In the genomic region with DNA sequence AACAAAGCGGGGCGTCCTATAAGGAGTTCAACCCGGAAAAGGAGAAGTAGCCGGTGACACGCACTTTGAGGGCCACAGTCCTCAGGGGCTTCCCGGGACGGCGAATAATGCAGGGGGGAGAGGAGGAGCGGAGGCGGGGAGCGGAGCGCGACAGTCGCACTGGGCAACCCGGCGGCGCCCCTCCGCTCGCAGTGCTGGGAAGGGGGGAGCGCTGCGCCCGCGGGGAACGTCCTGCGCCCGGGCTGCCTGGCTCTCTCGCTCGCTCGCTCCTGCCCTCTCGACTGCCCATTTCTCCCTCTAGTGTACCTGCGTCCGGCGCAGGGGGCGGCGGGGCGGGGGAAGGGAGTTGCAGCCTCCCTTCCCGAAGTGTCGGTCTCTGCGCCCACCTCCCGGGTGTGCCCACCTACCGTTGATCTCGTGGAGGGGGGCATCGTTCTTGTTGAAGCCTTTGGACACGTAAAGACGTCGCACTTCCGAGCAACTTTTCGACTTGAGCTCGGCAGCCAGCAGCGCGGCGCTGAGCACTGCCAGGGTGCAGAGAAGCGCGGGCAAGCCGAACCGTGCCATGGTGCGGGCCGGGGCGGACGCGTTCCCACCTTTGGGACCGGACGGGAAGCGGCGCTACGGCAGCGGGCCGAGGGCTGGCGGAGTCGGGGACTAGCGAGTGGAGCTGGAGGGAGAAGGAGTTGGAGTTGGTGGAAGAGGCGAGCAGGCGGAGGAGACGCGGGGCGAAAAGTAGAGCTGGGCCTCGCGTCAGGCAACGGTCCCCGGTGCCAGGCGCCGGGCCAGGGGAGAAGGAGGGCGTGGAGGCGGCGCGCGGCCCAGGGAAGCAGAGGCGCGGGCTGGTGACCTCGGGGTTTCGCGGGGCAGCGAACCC, we compare ENCODE assay signal across 8 cellular contexts. TPM values are rescaled to one million over a fixed set of nuclear protein-coding genes. Genes with fewer than 3 reads are reported as not detected.
DNase-seq lines count a peak whose midpoint lies in the region; ATAC-seq, FAIRE-seq and TF ChIP-seq lines count a peak whose summit lies in the region.

No MANE protein-coding gene starts in this region.

- peaks cover 8% of the 10 kb centered on the region; the same call in 2 of the 3 replicates for H3K4me1 ChIP-seq in A549
- no peaks in the 10 kb centered on the region for H3K4me1 ChIP-seq in ascending aorta

- H3K27me3 ChIP-seq in ascending aorta = no peaks in the 10 kb centered on the region

- FAIRE-seq in A549 (lab: Jason Lieb, UNC) (no peak), HTR-8/SVneo (lab: Jason Lieb, UNC) (no peak)

- no peak for TF ChIP-seq CTCF in A549 (IDR thresholded peaks at IDR 0.05)
- no peak for TF ChIP-seq CTCF in ascending aorta (IDR thresholded peaks at IDR 0.05)

- POLR2A ChIA-PET in A549 (lab: Yijun Ruan, JAX) = no interaction called here

- CTCF ChIA-PET in A549 (lab: Yijun Ruan, JAX) = no interaction called here

- TF ChIP-seq POLR2A in A549 (IDR thresholded peaks at IDR 0.05; ENCODE audit: low read length) = no peak

- H3K4me1 Mint-ChIP-seq in stimulated activated naive CD8-positive, alpha-beta T cell treated with anti-CD3 and anti-CD28 coated beads, Interleukin-15, amount 100 ng/mL, for 72 hours = peaks cover 8% of the 10 kb centered on the region

- peaks cover 64% of the 10 kb centered on the region for H3K27me3 Mint-ChIP-seq in stimulated activated naive CD8-positive, alpha-beta T cell treated with anti-CD3 and anti-CD28 coated beads, Interleukin-15, amount 100 ng/mL, for 72 hours

- intact Hi-C loops in ascending aorta (cut with DNase I) = loop anchor here (5.0 to 10.0 kb wide), 4 partner anchors 47 to 250 kb away; no protein-coding TSS in a partner anchor

- no peaks in the 10 kb centered on the region for H3K9me3 ChIP-seq in A549
- H3K9me3 ChIP-seq in ascending aorta = no peaks in the 10 kb centered on the region

- H3K4me3 ChIP-seq in A549 (peak overlapping the region; percentile 41), ascending aorta (peak overlapping the region; percentile 77 to 79)

- H3K27ac Mint-ChIP-seq in stimulated activated naive CD8-positive, alpha-beta T cell treated with anti-CD3 and anti-CD28 coated beads, Interleukin-15, amount 100 ng/mL, for 72 hours = no peak overlapping the region

- TF ChIP-seq EP300 in A549 (IDR thresholded peaks at IDR 0.05) = no peak

- H3K4me2 ChIP-seq in A549 = peak overlapping the region; percentile 89

- peak overlapping the region; percentile 82 to 83 for H3K4me3 Mint-ChIP-seq in stimulated activated naive CD8-positive, alpha-beta T cell treated with anti-CD3 and anti-CD28 coated beads, Interleukin-15, amount 100 ng/mL, for 72 hours

- no peak for TF ChIP-seq RAD21 in A549 (conservative IDR thresholded peaks at IDR 0.05 in 1 of 2, IDR thresholded peaks at IDR 0.05 in 1 of 2)

- DNase-seq in A549 (ENCODE audit: low read depth in 1 of 2, low spot score in 1 of 2) = peak in 1 of 2 experiments; percentile 7
- peak; percentile 4 for DNase-seq in H4 (ENCODE audit: low spot score)
- no peak for DNase-seq in ascending aorta (ENCODE audit: low spot score in 2 of 2)
- peak; percentile 61 for DNase-seq in islet precursor cell
- DNase-seq in stimulated activated naive CD8-positive, alpha-beta T cell treated with anti-CD3 and anti-CD28 coated beads, Interleukin-15, amount 100 ng/mL, for 72 hours = peak; percentile 2 to 9
- no peak for DNase-seq in HTR-8/SVneo (ENCODE audit: insufficient read length, low spot score)

- no peaks in the 10 kb centered on the region for H3K36me3 ChIP-seq in ascending aorta

- WGBS in A549 (ENCODE audit: missing lambda C conversion rate) = 6% methylated on average over 28 of the region's 93 CpGs

- H3K27ac ChIP-seq in A549 (no peak overlapping the region), ascending aorta (peak overlapping the region; percentile 58 to 77)

- H3K9me3 Mint-ChIP-seq in stimulated activated naive CD8-positive, alpha-beta T cell treated with anti-CD3 and anti-CD28 coated beads, Interleukin-15, amount 100 ng/mL, for 72 hours = no peaks in the 10 kb centered on the region

- peak; percentile 44 to 56; a peak in 5 of 6 replicates for ATAC-seq in A549
- peak; percentile 71 for ATAC-seq in stimulated activated naive CD8-positive, alpha-beta T cell treated with anti-CD3 and anti-CD28 coated beads, Interleukin-15, amount 100 ng/mL, for 72 hours
- no peak for ATAC-seq in GM21526 (IDR thresholded peaks at IDR 0.05; ENCODE audit: low FRiP score, unreplicated experiment)
- no peak for ATAC-seq in GM19351 (IDR thresholded peaks at IDR 0.05; ENCODE audit: unreplicated experiment)

TF ChIP-seq in A549, 52 proteins besides CTCF, POLR2A, EP300 and RAD21:
- no peak for TF ChIP-seq HOXA7 (CRISPR knock-in tag; IDR thresholded peaks at IDR 0.05)
- no peak for TF ChIP-seq GATA3 (IDR thresholded peaks at IDR 0.05; ENCODE audit: borderline replicate concordance)
- no peak for TF ChIP-seq HOXB5 (CRISPR knock-in tag; IDR thresholded peaks at IDR 0.05)
- TF ChIP-seq EHMT2 (IDR thresholded peaks at IDR 0.05; ENCODE audit: low read depth) = no peak
- no peak for TF ChIP-seq E2F6 (IDR thresholded peaks at IDR 0.05; ENCODE audit: borderline replicate concordance, low read depth)
- no peak for TF ChIP-seq HEYL (CRISPR knock-in tag; IDR thresholded peaks at IDR 0.05)
- TF ChIP-seq ZNF302 (CRISPR knock-in tag; IDR thresholded peaks at IDR 0.05) = no peak
- no peak for TF ChIP-seq BHLHE40 (IDR thresholded peaks at IDR 0.05; ENCODE audit: low read depth, low read length)
- no peak for TF ChIP-seq MAFK (IDR thresholded peaks at IDR 0.05; ENCODE audit: partially characterized antibody)
- TF ChIP-seq JUN (IDR thresholded peaks at IDR 0.05) = no peak
- no peak for TF ChIP-seq KDM1A (IDR thresholded peaks at IDR 0.05; ENCODE audit: low read depth)
- TF ChIP-seq HDAC2 (IDR thresholded peaks at IDR 0.05) = no peak
- TF ChIP-seq, protein P1, sequence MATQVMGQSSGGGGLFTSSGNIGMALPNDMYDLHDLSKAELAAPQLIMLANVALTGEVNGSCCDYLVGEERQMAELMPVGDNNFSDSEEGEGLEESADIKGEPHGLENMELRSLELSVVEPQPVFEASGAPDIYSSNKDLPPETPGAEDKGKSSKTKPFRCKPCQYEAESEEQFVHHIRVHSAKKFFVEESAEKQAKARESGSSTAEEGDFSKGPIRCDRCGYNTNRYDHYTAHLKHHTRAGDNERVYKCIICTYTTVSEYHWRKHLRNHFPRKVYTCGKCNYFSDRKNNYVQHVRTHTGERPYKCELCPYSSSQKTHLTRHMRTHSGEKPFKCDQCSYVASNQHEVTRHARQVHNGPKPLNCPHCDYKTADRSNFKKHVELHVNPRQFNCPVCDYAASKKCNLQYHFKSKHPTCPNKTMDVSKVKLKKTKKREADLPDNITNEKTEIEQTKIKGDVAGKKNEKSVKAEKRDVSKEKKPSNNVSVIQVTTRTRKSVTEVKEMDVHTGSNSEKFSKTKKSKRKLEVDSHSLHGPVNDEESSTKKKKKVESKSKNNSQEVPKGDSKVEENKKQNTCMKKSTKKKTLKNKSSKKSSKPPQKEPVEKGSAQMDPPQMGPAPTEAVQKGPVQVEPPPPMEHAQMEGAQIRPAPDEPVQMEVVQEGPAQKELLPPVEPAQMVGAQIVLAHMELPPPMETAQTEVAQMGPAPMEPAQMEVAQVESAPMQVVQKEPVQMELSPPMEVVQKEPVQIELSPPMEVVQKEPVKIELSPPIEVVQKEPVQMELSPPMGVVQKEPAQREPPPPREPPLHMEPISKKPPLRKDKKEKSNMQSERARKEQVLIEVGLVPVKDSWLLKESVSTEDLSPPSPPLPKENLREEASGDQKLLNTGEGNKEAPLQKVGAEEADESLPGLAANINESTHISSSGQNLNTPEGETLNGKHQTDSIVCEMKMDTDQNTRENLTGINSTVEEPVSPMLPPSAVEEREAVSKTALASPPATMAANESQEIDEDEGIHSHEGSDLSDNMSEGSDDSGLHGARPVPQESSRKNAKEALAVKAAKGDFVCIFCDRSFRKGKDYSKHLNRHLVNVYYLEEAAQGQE (IDR thresholded peaks at IDR 0.05) = no peak
- no peak for TF ChIP-seq CHD4 (IDR thresholded peaks at IDR 0.05; ENCODE audit: borderline replicate concordance)
- no peak for TF ChIP-seq ZC3H11A (IDR thresholded peaks at IDR 0.05)
- TF ChIP-seq KDM5A (IDR thresholded peaks at IDR 0.05) = no peak

RNA-seq across cellular contexts. Expression of gene GPC4, which starts 0.7 kb away (rescaled TPM):
- polyA plus RNA-seq in A549 (2011; rRNA removed) (0.03 TPM in 1 of 2 replicates, not detected in the other), A549 (2017; fragmentation: RNase III; extraction: RNeasy Plus Mini Kit Qiagen cat#74134 plus additional on column Dnase treatment) (0.01 TPM in 1 of 3 replicates, not detected in the others)
- 0.01 TPM in 1 of 2 replicates, not detected in the other for polyA plus RNA-seq in A549 (2012; cell fraction: cytosol; rRNA removed)
- 0.01 TPM in 1 of 2 replicates, not detected in the other for polyA plus RNA-seq in A549 (2012; cell fraction: nucleus; rRNA removed)
- polyA minus RNA-seq in A549 (2011; rRNA and poly(A)+ RNA removed) = not detected in 2 replicates
- total RNA-seq in H4 (2014; rRNA removed; shearing (Covaris generic)) = 2.4 and 2.7 TPM in 2 replicates
- 12.0 TPM for total RNA-seq in ascending aorta

Comparison
In these comparisons a context has a peak if more than half of its experiments do, and no peak if none do; other contexts are left out.
1. ATAC-seq: peak in A549 (2 of 2) and stimulated activated naive CD8-positive, alpha-beta T cell treated with anti-CD3 and anti-CD28 coated beads, Interleukin-15, amount 100 ng/mL, for 72 hours (single experiment); none in GM21526 (single experiment) and GM19351 (single experiment).
2. DNase-seq: peak in H4 (single experiment), islet precursor cell (single experiment) and stimulated activated naive CD8-positive, alpha-beta T cell treated with anti-CD3 and anti-CD28 coated beads, Interleukin-15, amount 100 ng/mL, for 72 hours (2 of 2); none in ascending aorta (0 of 2) and HTR-8/SVneo (single experiment).
3. H3K27ac ChIP-seq: peak in ascending aorta (2 of 2); none in A549 (0 of 2).